In the genomic region with DNA sequence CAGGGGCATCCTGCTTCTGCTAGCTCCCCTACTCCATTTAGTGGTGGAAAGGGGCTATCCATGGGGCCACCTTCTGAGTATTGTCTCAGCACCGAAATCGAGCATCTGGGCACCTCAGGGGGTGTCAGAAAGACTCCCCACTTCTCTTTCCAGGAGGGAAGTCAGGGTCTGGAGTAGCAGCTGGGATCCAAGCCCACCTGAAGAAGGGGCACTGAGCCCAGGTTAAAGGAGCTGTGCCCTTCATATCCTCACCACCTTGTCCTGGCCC, we compare ENCODE assay signal across 11 cellular contexts. TPM values are rescaled to one million over a fixed set of nuclear protein-coding genes. Genes with fewer than 3 reads are reported as not detected.
A peak's percentile ranks its signal among the peaks of the same experiment; 100 is the strongest.
DNase-seq lines count a peak whose midpoint lies in the region; ATAC-seq and TF ChIP-seq lines count a peak whose summit lies in the region.
"Had no signal": no experiment of that assay in that cellular context is flagged by ENCODE, and none has a peak within 500 bp of the region (broad histone marks: within the 10 kb centered on the region; RNA-seq: fewer than 3 reads in every experiment).

No MANE protein-coding gene starts in this region.

- H3K4me1 ChIP-seq in heart left ventricle (peaks cover 0 to 84% (median 54%) of the 10 kb centered on the region in 12 donors), esophagus squamous epithelium (peaks cover 21 to 83% (median 38%) of the 10 kb centered on the region in 3 donors), neuron (ENCODE audit: insufficient read depth, low read length) (peaks cover 48% of the 10 kb centered on the region), aorta (ENCODE audit: control insufficient read depth in 1 of 2, insufficient read depth in 2 of 2, low read length in 2 of 2) (no peaks in the 10 kb centered on the region)

- TF ChIP-seq POLR2A in heart left ventricle (IDR thresholded peaks at IDR 0.05) (no peak), esophagus squamous epithelium (IDR thresholded peaks at IDR 0.05) (no peak)

- H3K9me3 Mint-ChIP-seq in endothelial cell (ENCODE audit: unreplicated experiment): no peaks in the 10 kb centered on the region

- H3K4me1 Mint-ChIP-seq in endothelial cell (ENCODE audit: unreplicated experiment): peaks cover 5% of the 10 kb centered on the region

- H3K4me3 ChIP-seq in heart left ventricle (peak overlapping the region; percentile 20 to 94 (median 80)), esophagus squamous epithelium (peak overlapping the region in 3 of 4 donors; percentile 45 to 74 (median 55)), neuron (ENCODE audit: low read length) (peak overlapping the region; percentile 34), aorta (ENCODE audit: low read length in 2 of 2) (peak overlapping the region in 1 of 2 donors; percentile 40)

- peak overlapping the region; percentile 84 to 100 (median 96) for H3K27ac ChIP-seq in heart left ventricle
- H3K27ac ChIP-seq in esophagus squamous epithelium: peak overlapping the region; percentile 70 to 92 (median 86)
- H3K27ac ChIP-seq in aorta (ENCODE audit: low read depth in 1 of 2, low read length in 2 of 2): peak overlapping the region; percentile 6 to 77

- H3K36me3 ChIP-seq in heart left ventricle (peaks cover 0 to 34% (median 31%) of the 10 kb centered on the region in 9 donors), esophagus squamous epithelium (peaks cover 0 to 5% (median 0%) of the 10 kb centered on the region in 3 donors), neuron (ENCODE audit: insufficient read depth, low read length) (no peaks in the 10 kb centered on the region), aorta (ENCODE audit: control insufficient read depth in 1 of 2, insufficient read depth in 2 of 2, low read length in 1 of 2) (no peaks in the 10 kb centered on the region)

- DNase-seq in heart left ventricle: no peak
- no peak for DNase-seq in Right ventricle myocardium superior
- DNase-seq in esophagus squamous epithelium (lab: John Stamatoyannopoulos, UW): no peak
- no peak for DNase-seq in aorta
- DNase-seq in endothelial cell (ENCODE audit: low spot score): no peak
- no peak for DNase-seq in 8988T
- DNase-seq: NCI-H2081 treated with DMSO at 0.1 percent for 48 hours had no signal

- H3K9me3 ChIP-seq in heart left ventricle (no peaks in the 10 kb centered on the region), esophagus squamous epithelium (no peaks in the 10 kb centered on the region), neuron (ENCODE audit: low read length) (no peaks in the 10 kb centered on the region), aorta (ENCODE audit: control insufficient read depth, low read length) (no peaks in the 10 kb centered on the region)

- intact Hi-C loops in heart left ventricle (cut with DNase I) (loop anchor here in 5 of 10 donors (2.0 to 5.0 kb wide), 5 partner anchors 30 to 96 kb away; a partner anchor contains a TSS), Right ventricle myocardium superior (cut with DNase I) (loop anchor here (5.0 kb wide), 1 partner anchor 41 kb away; a partner anchor contains a TSS), esophagus squamous epithelium (cut with DNase I) (no loop called here), aorta (cut with DNase I) (loop anchor here in 1 of 2 donors (5.0 kb wide), 1 partner anchor 96 kb away; a partner anchor contains a TSS)

- ATAC-seq in heart left ventricle (no peak), Right ventricle myocardium superior (ENCODE audit: poor library complexity) (no peak), aorta (ENCODE audit: low FRiP score) (no peak), HG03097 (IDR thresholded peaks at IDR 0.05; ENCODE audit: low FRiP score, unreplicated experiment) (no peak)

- H3K27me3 ChIP-seq in heart left ventricle: peaks cover 0 to 31% (median 0%) of the 10 kb centered on the region in 9 donors
- peaks cover 0 to 60% (median 0%) of the 10 kb centered on the region in 4 donors for H3K27me3 ChIP-seq in esophagus squamous epithelium
- H3K27me3 ChIP-seq in neuron (ENCODE audit: insufficient read depth, low read length): no peaks in the 10 kb centered on the region
- no peaks in the 10 kb centered on the region for H3K27me3 ChIP-seq in aorta (ENCODE audit: control insufficient read depth in 1 of 2, insufficient read depth in 2 of 2, low read length in 1 of 2)

- 14 to 50% (median 20%) methylated on average over 2 of the region's 2 CpGs; no CpG with 5 or more reads in 1 of the 4 donors for WGBS in heart left ventricle, 4 donors
- WGBS in esophagus squamous epithelium, 2 donors: no CpG with 5 or more reads among the region's 2 CpGs
- WGBS in aorta, 2 donors: 11 to 23% methylated on average over 2 of the region's 2 CpGs

- no peak overlapping the region for H3K4me3 Mint-ChIP-seq in endothelial cell (ENCODE audit: unreplicated experiment)

- H2AFZ ChIP-seq in neuron (ENCODE audit: low read depth, low read length): peak overlapping the region; percentile 3

- TF ChIP-seq CTCF in heart left ventricle (IDR thresholded peaks at IDR 0.05) (no peak), esophagus squamous epithelium (IDR thresholded peaks at IDR 0.05) (no peak), endothelial cell (IDR thresholded peaks at IDR 0.05; ENCODE audit: unreplicated experiment) (no peak)

- peaks cover 18% of the 10 kb centered on the region for H3K27me3 Mint-ChIP-seq in endothelial cell (ENCODE audit: unreplicated experiment)

- H3K27ac Mint-ChIP-seq in endothelial cell (ENCODE audit: unreplicated experiment): no peak overlapping the region

- no peaks in the 10 kb centered on the region for H3K36me3 Mint-ChIP-seq in endothelial cell (ENCODE audit: low read depth, unreplicated experiment)

RNA-seq across cellular contexts. Expression of a gene that starts 2.6 kb away (rescaled TPM):
- total RNA-seq in heart left ventricle (1,000 to 10,000 TPM in 6 of 9 donors, 100 to 1,000 TPM in 3; 721 to 3,687 (median 1,170) TPM), Right ventricle myocardium superior (601 TPM), esophagus squamous epithelium (10 to 100 TPM in 2 of 4 donors, 1 to 10 TPM in 2; 3.0 to 27.3 (median 7.5) TPM), aorta (100 to 1,000 TPM; 135 to 245 TPM), endothelial cell (ENCODE audit: unreplicated experiment) (7.7 TPM)
- polyA plus RNA-seq in heart left ventricle (1,000 to 10,000 TPM in 1 of 2 donors, 100 to 1,000 TPM in 1; 399 to 1,654 TPM), aorta (10 to 100 TPM in 1 of 2 donors, 1 to 10 TPM in 1; 7.8 to 18.3 TPM)

RNA-seq across cellular contexts. Expression of a gene that starts 29.8 kb away (rescaled TPM):
- total RNA-seq in heart left ventricle (100 to 1,000 TPM in 7 of 9 donors, 10 to 100 TPM in 2; 91.6 to 165 (median 121) TPM), Right ventricle myocardium superior (119 TPM), esophagus squamous epithelium (100 to 1,000 TPM; 103 to 148 (median 130) TPM), aorta (10 to 100 TPM; 83.7 to 84.8 TPM), endothelial cell (ENCODE audit: unreplicated experiment) (132 TPM)
- polyA plus RNA-seq in heart left ventricle (100 to 1,000 TPM; 137 to 198 TPM), aorta (100 to 1,000 TPM; 120 to 270 TPM)

RNA-seq across cellular contexts. Expression of a gene that starts 41.0 kb away (rescaled TPM):
- total RNA-seq in heart left ventricle (10 to 100 TPM in 6 of 9 donors, 1 to 10 TPM in 3; 6.4 to 22.8 (median 10.4) TPM), Right ventricle myocardium superior (5.2 TPM), esophagus squamous epithelium (1 to 10 TPM in 2 of 4 donors, under 1 TPM in 2; 0.09 to 5.1 (median 2.2) TPM), aorta (10 to 100 TPM; 18.3 to 29.5 TPM), endothelial cell (ENCODE audit: unreplicated experiment) (31.5 TPM)
- polyA plus RNA-seq in heart left ventricle (10 to 100 TPM in 1 of 2 donors, 1 to 10 TPM in 1; 9.0 to 13.9 TPM), aorta (1 to 10 TPM; 7.5 to 8.9 TPM)

RNA-seq across cellular contexts. Expression of a gene that starts 57.2 kb away (rescaled TPM):
- total RNA-seq in heart left ventricle (not detected), Right ventricle myocardium superior (not detected), esophagus squamous epithelium (not detected), aorta (not detected), endothelial cell (ENCODE audit: unreplicated experiment) (not detected)
- polyA plus RNA-seq in heart left ventricle (not detected), aorta (not detected)
- total RNA-seq: glomerular endothelial cell had no signal
- polyA plus RNA-seq: adipose tissue had no signal

Comparison
In these comparisons a context has a peak if more than half of its experiments do, and no peak if none do; other contexts are left out.
1. H3K27ac ChIP-seq: peak in every context shown above with its lines; median percentile 96 in heart left ventricle; 86 in esophagus squamous epithelium; 42 in aorta.
2. RNA of a gene that starts 2.6 kb away (total RNA-seq): 721 to 3,687 TPM in heart left ventricle, 601 TPM in Right ventricle myocardium superior (single experiment) and 135 to 245 TPM in aorta; 3.0 to 27.3 TPM in esophagus squamous epithelium and 7.7 TPM in endothelial cell (single experiment); every median in the first group is over 4 times any median in the second.